13 cellular contexts compared by ENCODE assay signal in genomic region chr1:64882574-64883255, GRCh38.
A peak's percentile ranks its signal among the peaks of the same experiment; 100 is the strongest.
DNase-seq lines count a peak whose midpoint lies in the region; ATAC-seq and TF ChIP-seq lines count a peak whose summit lies in the region.
"Had no signal": no experiment of that assay in that cellular context is flagged by ENCODE, and none has a peak within 500 bp of the region (broad histone marks: within the 10 kb centered on the region; RNA-seq: fewer than 3 reads in every experiment).

No MANE protein-coding gene starts in this region.

- no peaks in the 10 kb centered on the region for H3K9me3 ChIP-seq in heart right ventricle

- peaks cover 16% of the 10 kb centered on the region for H3K36me3 Mint-ChIP-seq in natural killer cell treated with Interleukin-12 subunit alpha and Interleukin-12 subunit beta and Interleukin-15 and Interleukin-18, amount 100 ng/mL, for 72 hours

- WGBS in heart right ventricle, 2 donors: 95 to 96% methylated on average over 11 of the region's 11 CpGs

- H3K27me3 ChIP-seq in heart right ventricle: no peaks in the 10 kb centered on the region
- H3K27me3 ChIP-seq: hepatocyte had no signal

- DNase-seq in natural killer cell treated with Interleukin-12 subunit alpha and Interleukin-12 subunit beta and Interleukin-15 and Interleukin-18, amount 100 ng/mL, for 72 hours (ENCODE audit: low spot score): peak; percentile 75
- no peak for DNase-seq in NCI-H1105 treated with DMSO at 0.1 percent for 48 hours (lab: John Stamatoyannopoulos, UW)
- no peak for DNase-seq in heart right ventricle
- DNase-seq in COLO668 (lab: John Stamatoyannopoulos, UW; ENCODE audit: unreplicated experiment): no peak
- DNase-seq: activated naive CD8-positive, alpha-beta T cell treated with anti-CD3 and anti-CD28 coated beads, Interleukin-2, amount 50 U/mL, for 24 hours; Calu3; mammary epithelial cell; posterior cingulate gyrus; stimulated activated CD4-positive, alpha-beta T cell treated with anti-CD3 and anti-CD28 coated beads, Interleukin-4, amount 100 ng/mL, for 1 hour had no signal

- H3K27ac ChIP-seq in heart right ventricle: no peak overlapping the region
- H3K27ac ChIP-seq: hepatocyte had no signal

- peaks cover 3 to 33% (median 20%) of the 10 kb centered on the region in 9 donors for H3K4me1 ChIP-seq in heart right ventricle

- peak overlapping the region; percentile 82 for H3K4me3 Mint-ChIP-seq in natural killer cell treated with Interleukin-12 subunit alpha and Interleukin-12 subunit beta and Interleukin-15 and Interleukin-18, amount 100 ng/mL, for 72 hours
- H3K4me3 Mint-ChIP-seq: activated naive CD8-positive, alpha-beta T cell treated with anti-CD3 and anti-CD28 coated beads, Interleukin-2, amount 50 U/mL, for 24 hours had no signal

- intact Hi-C loops in heart right ventricle (cut with DNase I): loop anchor here in 1 of 10 donors (1.0 kb wide), 1 partner anchor 73 kb away; no protein-coding TSS in a partner anchor

- no peaks in the 10 kb centered on the region for H3K27me3 Mint-ChIP-seq in natural killer cell treated with Interleukin-12 subunit alpha and Interleukin-12 subunit beta and Interleukin-15 and Interleukin-18, amount 100 ng/mL, for 72 hours
- H3K27me3 Mint-ChIP-seq: activated naive CD8-positive, alpha-beta T cell treated with anti-CD3 and anti-CD28 coated beads, Interleukin-2, amount 50 U/mL, for 24 hours had no signal

- H3K4me3 ChIP-seq in heart right ventricle: no peak overlapping the region
- H3K4me3 ChIP-seq: hepatocyte had no signal

- no peaks in the 10 kb centered on the region for H3K9me3 Mint-ChIP-seq in natural killer cell treated with Interleukin-12 subunit alpha and Interleukin-12 subunit beta and Interleukin-15 and Interleukin-18, amount 100 ng/mL, for 72 hours
- H3K9me3 Mint-ChIP-seq: activated naive CD8-positive, alpha-beta T cell treated with anti-CD3 and anti-CD28 coated beads, Interleukin-2, amount 50 U/mL, for 24 hours had no signal

- H3K36me3 ChIP-seq in heart right ventricle: peaks cover 0 to 68% (median 14%) of the 10 kb centered on the region in 9 donors

- TF ChIP-seq CTCF in heart right ventricle (IDR thresholded peaks at IDR 0.05): no peak

- peaks cover 70 to 79% of the 10 kb centered on the region in 2 donors for H3K4me1 Mint-ChIP-seq in natural killer cell treated with Interleukin-12 subunit alpha and Interleukin-12 subunit beta and Interleukin-15 and Interleukin-18, amount 100 ng/mL, for 72 hours (ENCODE audit: low read depth in 2 of 2)

- peak; percentile 92 for ATAC-seq in GM18907 (IDR thresholded peaks at IDR 0.05; ENCODE audit: unreplicated experiment)
- ATAC-seq in GM21619 (IDR thresholded peaks at IDR 0.05; ENCODE audit: unreplicated experiment): peak; percentile 91
- ATAC-seq in HG03175 (IDR thresholded peaks at IDR 0.05; ENCODE audit: unreplicated experiment): peak; percentile 96
- ATAC-seq in natural killer cell treated with Interleukin-12 subunit alpha and Interleukin-12 subunit beta and Interleukin-15 and Interleukin-18, amount 100 ng/mL, for 72 hours: peak; percentile 79 to 85
- ATAC-seq in heart right ventricle: no peak
- ATAC-seq: activated naive CD8-positive, alpha-beta T cell treated with anti-CD3 and anti-CD28 coated beads, Interleukin-2, amount 50 U/mL, for 24 hours had no signal

- H3K27ac Mint-ChIP-seq in natural killer cell treated with Interleukin-12 subunit alpha and Interleukin-12 subunit beta and Interleukin-15 and Interleukin-18, amount 100 ng/mL, for 72 hours: peak overlapping the region; percentile 67 to 77
- H3K27ac Mint-ChIP-seq: activated naive CD8-positive, alpha-beta T cell treated with anti-CD3 and anti-CD28 coated beads, Interleukin-2, amount 50 U/mL, for 24 hours had no signal

Comparison
In these comparisons a context has a peak if more than half of its experiments do, and no peak if none do; other contexts are left out.
1. ATAC-seq: peak in GM18907 (single experiment), GM21619 (single experiment), HG03175 (single experiment) and natural killer cell treated with Interleukin-12 subunit alpha and Interleukin-12 subunit beta and Interleukin-15 and Interleukin-18, amount 100 ng/mL, for 72 hours (2 of 2); none in heart right ventricle (0 of 8).